In genomic region chr7:70325509-70326101, GRCh38 we compare ENCODE assay signal across 10 cellular contexts.
A peak's percentile ranks its signal among the peaks of the same experiment; 100 is the strongest.
DNase-seq lines count a peak whose midpoint lies in the region; ATAC-seq, FAIRE-seq and TF ChIP-seq lines count a peak whose summit lies in the region.
"Had no signal": no experiment of that assay in that cellular context is flagged by ENCODE, and none has a peak within 500 bp of the region (broad histone marks: within the 10 kb centered on the region; RNA-seq: fewer than 3 reads in every experiment).

No MANE protein-coding gene starts in this region.

- DNase-seq in AG08396 (ENCODE audit: low spot score): peak; percentile 55
- DNase-seq in HTR-8/SVneo (ENCODE audit: insufficient read length, low spot score): peak; percentile 24
- peak; percentile 53 for DNase-seq in astrocyte of the cerebellum (ENCODE audit: low read depth)
- peak; percentile 46 for DNase-seq in keratinocyte (ENCODE audit: low read depth, low spot score)
- no peak for DNase-seq in NCI-H1417 treated with DMSO at 0.1 percent for 48 hours (lab: John Stamatoyannopoulos, UW)
- DNase-seq in NCI-H1092 treated with DMSO at 0.1 percent for 48 hours (lab: John Stamatoyannopoulos, UW): no peak
- no peak for DNase-seq in left colon
- DNase-seq in naive thymus-derived CD4-positive, alpha-beta T cell: no peak
- DNase-seq: CD4-positive, CD25-positive, alpha-beta regulatory T cell had no signal

- H3K4me3 ChIP-seq in astrocyte of the cerebellum (ENCODE audit: low read depth, low read length): no peak overlapping the region
- H3K4me3 ChIP-seq in keratinocyte (ENCODE audit: control insufficient read depth in 2 of 3, extremely low read depth in 1 of 3, insufficient read depth in 2 of 3, low read depth in 1 of 3, low read length in 3 of 3): no peak overlapping the region
- H3K4me3 ChIP-seq in naive thymus-derived CD4-positive, alpha-beta T cell (ENCODE audit: low read length): no peak overlapping the region

- FAIRE-seq in HTR-8/SVneo (lab: Jason Lieb, UNC): no peak
- FAIRE-seq in keratinocyte (lab: Jason Lieb, UNC): peak; percentile 100

- in situ Hi-C loops in astrocyte of the cerebellum (cut with HindIII; ENCODE audit: low sequenced_read_pairs): no loop called here

- H3K4me1 ChIP-seq in keratinocyte (ENCODE audit: control insufficient read depth, extremely low read depth, insufficient read depth, low read length): peaks cover 27% of the 10 kb centered on the region
- H3K4me1 ChIP-seq in naive thymus-derived CD4-positive, alpha-beta T cell (ENCODE audit: control insufficient read depth in 2 of 2, insufficient read depth in 2 of 2, low read length in 2 of 2): no peaks in the 10 kb centered on the region

- no peaks in the 10 kb centered on the region for H3K4me1 Mint-ChIP-seq in naive thymus-derived CD4-positive, alpha-beta T cell
- H3K4me1 Mint-ChIP-seq: stimulated activated memory B cell treated with anti-CD40 and anti-IgM and Interleukin-4, amounts not matched to agents 10 μg/mL and 1 μg/mL and 100 μg/mL, for 72 hours had no signal

- H3K9ac ChIP-seq in keratinocyte (ENCODE audit: control insufficient read depth, extremely low read depth, insufficient read depth, low read length): no peak overlapping the region

- no peak overlapping the region for H3K4me3 Mint-ChIP-seq in naive thymus-derived CD4-positive, alpha-beta T cell
- H3K4me3 Mint-ChIP-seq: CD4-positive, CD25-positive, alpha-beta regulatory T cell; stimulated activated memory B cell treated with anti-CD40 and anti-IgM and Interleukin-4, amounts not matched to agents 10 μg/mL and 1 μg/mL and 100 μg/mL, for 72 hours had no signal

- H3K36me3 Mint-ChIP-seq in naive thymus-derived CD4-positive, alpha-beta T cell: no peaks in the 10 kb centered on the region
- H3K36me3 Mint-ChIP-seq: CD4-positive, CD25-positive, alpha-beta regulatory T cell had no signal

- CTCF ChIA-PET in naive thymus-derived CD4-positive, alpha-beta T cell (lab: Charles Lee): no interaction called here

- H3K4me2 ChIP-seq in keratinocyte (ENCODE audit: control insufficient read depth, extremely low read depth, insufficient read depth, low read depth, low read length): peak overlapping the region; percentile 40

- no peaks in the 10 kb centered on the region for H3K9me3 ChIP-seq in keratinocyte (ENCODE audit: control insufficient read depth, low read depth, low read length)
- H3K9me3 ChIP-seq in naive thymus-derived CD4-positive, alpha-beta T cell (ENCODE audit: control insufficient read depth in 2 of 3, low read length in 3 of 3): no peaks in the 10 kb centered on the region

- peak overlapping the region; percentile 27 for H3K27ac ChIP-seq in keratinocyte (ENCODE audit: control insufficient read depth, insufficient read depth, low read length)
- H3K27ac ChIP-seq in naive thymus-derived CD4-positive, alpha-beta T cell (ENCODE audit: low read depth, low read length): no peak overlapping the region

- no peaks in the 10 kb centered on the region for H3K9me1 ChIP-seq in keratinocyte (ENCODE audit: control insufficient read depth, extremely low read depth, insufficient read depth, low read length)

- peaks cover 0 to 2% (median 0%) of the 10 kb centered on the region in 5 donors for H3K27me3 Mint-ChIP-seq in naive thymus-derived CD4-positive, alpha-beta T cell
- H3K27me3 Mint-ChIP-seq: CD4-positive, CD25-positive, alpha-beta regulatory T cell; stimulated activated memory B cell treated with anti-CD40 and anti-IgM and Interleukin-4, amounts not matched to agents 10 μg/mL and 1 μg/mL and 100 μg/mL, for 72 hours had no signal

- H3K27ac Mint-ChIP-seq in naive thymus-derived CD4-positive, alpha-beta T cell: no peak overlapping the region
- H3K27ac Mint-ChIP-seq: stimulated activated memory B cell treated with anti-CD40 and anti-IgM and Interleukin-4, amounts not matched to agents 10 μg/mL and 1 μg/mL and 100 μg/mL, for 72 hours had no signal

- peaks cover 0 to 4% (median 0%) of the 10 kb centered on the region in 11 donors for H3K9me3 Mint-ChIP-seq in naive thymus-derived CD4-positive, alpha-beta T cell

- no peaks in the 10 kb centered on the region for H3K79me2 ChIP-seq in keratinocyte (ENCODE audit: control insufficient read depth, insufficient read depth, low read length)

- dilution Hi-C loops in keratinocyte (cut with MboI; ENCODE audit: extremely low pct_ligation_motif_present, low sequenced_read_pairs): no loop called here

- H4K20me1 ChIP-seq in keratinocyte (ENCODE audit: control insufficient read depth, extremely low read depth, insufficient read depth, low read length): no peaks in the 10 kb centered on the region

- intact Hi-C loops in left colon (cut with DNase I, micrococcal nuclease): no loop called here
- intact Hi-C loops in naive thymus-derived CD4-positive, alpha-beta T cell (cut with micrococcal nuclease): no loop called here

- H3K27me3 ChIP-seq in keratinocyte (ENCODE audit: control insufficient read depth, extremely low read depth, insufficient read depth, low read length): no peaks in the 10 kb centered on the region
- H3K27me3 ChIP-seq in naive thymus-derived CD4-positive, alpha-beta T cell (ENCODE audit: control insufficient read depth in 2 of 2, insufficient read depth in 2 of 2, low read length in 2 of 2): no peaks in the 10 kb centered on the region

- TF ChIP-seq CTCF in astrocyte of the cerebellum (IDR thresholded peaks at IDR 0.05; ENCODE audit: low read depth, low read length, missing control alignments) (no peak), keratinocyte (optimal IDR thresholded peaks at IDR 0.05 in 1 of 3, IDR thresholded peaks at IDR 0.05 in 1 of 3, conservative IDR thresholded peaks at IDR 0.05 in 1 of 3; ENCODE audit: extremely low read depth in 1 of 3, insufficient read depth in 2 of 3, low read length in 3 of 3) (no peak)

- ATAC-seq in left colon: no peak
- ATAC-seq in naive thymus-derived CD4-positive, alpha-beta T cell: no peak
- ATAC-seq: stimulated activated memory B cell treated with anti-CD40 and anti-IgM and Interleukin-4, amounts not matched to agents 10 μg/mL and 1 μg/mL and 100 μg/mL, for 72 hours had no signal

- H2AFZ ChIP-seq in keratinocyte (ENCODE audit: control insufficient read depth, low read length): no peak overlapping the region

- no peaks in the 10 kb centered on the region for H3K36me3 ChIP-seq in keratinocyte (ENCODE audit: control insufficient read depth in 2 of 2, extremely low read depth in 1 of 2, insufficient read depth in 2 of 2, low read length in 2 of 2)
- H3K36me3 ChIP-seq in naive thymus-derived CD4-positive, alpha-beta T cell (ENCODE audit: control insufficient read depth in 2 of 3, insufficient read depth in 3 of 3, low read length in 3 of 3): no peaks in the 10 kb centered on the region

- POLR2A ChIA-PET in naive thymus-derived CD4-positive, alpha-beta T cell (lab: Charles Lee): no interaction called here

Comparison
In these comparisons a context has a peak if more than half of its experiments do, and no peak if none do; other contexts are left out.
1. DNase-seq: peak in AG08396 (single experiment), HTR-8/SVneo (single experiment), astrocyte of the cerebellum (single experiment) and keratinocyte (single experiment); none in NCI-H1417 treated with DMSO at 0.1 percent for 48 hours (single experiment), NCI-H1092 treated with DMSO at 0.1 percent for 48 hours (single experiment), left colon (0 of 2) and naive thymus-derived CD4-positive, alpha-beta T cell (0 of 9).